ENCODE assay signal across 24 cellular contexts in genomic region chr5:125256296-125256695, GRCh38.
DNase-seq lines count a peak whose midpoint lies in the region; ATAC-seq, FAIRE-seq and TF ChIP-seq lines count a peak whose summit lies in the region.
"Had no signal": no experiment of that assay in that cellular context is flagged by ENCODE, and none has a peak within 500 bp of the region (broad histone marks: within the 10 kb centered on the region; RNA-seq: fewer than 3 reads in every experiment).

No MANE protein-coding gene starts in this region.

- no peak overlapping the region for H3K4me3 Mint-ChIP-seq in GM23338
- H3K4me3 Mint-ChIP-seq: B cell, HFFc6 had no signal

- no peak for FAIRE-seq in A549 (lab: Jason Lieb, UNC)
- FAIRE-seq: GM12892, HTR-8/SVneo had no signal

- DNase-seq in A549 (ENCODE audit: low read depth in 1 of 2, low spot score in 1 of 2) (no peak), GM23338 (ENCODE audit: low spot score) (no peak), Panc1 (ENCODE audit: low read depth, low spot score) (no peak), posterior vena cava (ENCODE audit: low spot score) (no peak), OCI-M2 (lab: John Stamatoyannopoulos, UW; ENCODE audit: unreplicated experiment) (no peak), 8988T (no peak)
- DNase-seq: Calu3, DMS79 treated with DMSO at 0.1 percent for 48 hours, HFFc6, KBM-7, MG63, NCI-H1105 treated with DMSO at 0.1 percent for 48 hours, NCI-H146, NCI-H1930, NCI-H446 treated with DMSO at 0.1 percent for 48 hours, NCI-H526, SJCRH30 had no signal

- ATAC-seq in A549 (no peak), GM23338 (no peak), Panc1 (no peak), GM18517 (IDR thresholded peaks at IDR 0.05; ENCODE audit: unreplicated experiment) (no peak)

- CTCF ChIA-PET in A549 (lab: Yijun Ruan, JAX), result no interaction called here
- CTCF ChIA-PET in Panc1 (lab: Charles Lee), result no interaction called here

- BruUV-seq in Panc1 (replicated peaks; lab: Mats Ljungman, UMichigan), result no TSS peak

- no peak overlapping the region for H3K4me3 ChIP-seq in A549
- H3K4me3 ChIP-seq in GM23338, result no peak overlapping the region
- no peak overlapping the region for H3K4me3 ChIP-seq in Panc1 (ENCODE audit: low read depth in 2 of 2, low read length in 2 of 2)
- no peak overlapping the region for H3K4me3 ChIP-seq in neural cell (ENCODE audit: low read length)
- H3K4me3 ChIP-seq: HAP-1, MG63, SJCRH30 had no signal

- H3K79me2 ChIP-seq in GM23338 (replicated peaks; ENCODE audit: insufficient read depth), result no peaks in the 10 kb centered on the region
- no peaks in the 10 kb centered on the region for H3K79me2 ChIP-seq in neural cell (replicated peaks; ENCODE audit: insufficient read depth, low read length)

- H3K9me2 ChIP-seq in GM23338 (ENCODE audit: insufficient read depth) (no peaks in the 10 kb centered on the region), neural cell (ENCODE audit: insufficient read depth, low read length) (no peaks in the 10 kb centered on the region)

- intact Hi-C loops in Panc1 (cut with micrococcal nuclease; ENCODE audit: unreplicated experiment), result no loop called here
- intact Hi-C loops in posterior vena cava (cut with DNase I), result no loop called here

- H3K4me1 ChIP-seq in A549, result no peaks in the 10 kb centered on the region
- peaks cover 14% of the 10 kb centered on the region for H3K4me1 ChIP-seq in GM23338 (ENCODE audit: insufficient read depth)
- H3K4me1 ChIP-seq in Panc1 (ENCODE audit: control insufficient read depth, insufficient read depth, low read length), result peaks cover 4% of the 10 kb centered on the region; the same call in 1 of the 2 replicates
- H3K4me1 ChIP-seq: HAP-1 had no signal

- H3K27ac ChIP-seq in A549 (no peak overlapping the region), GM23338 (ENCODE audit: low read depth) (no peak overlapping the region), Panc1 (ENCODE audit: low read length) (peak overlapping the region; percentile 71; the same call in 1 of the 2 replicates), neural cell (ENCODE audit: low read length) (peak overlapping the region; percentile 83)
- H3K27ac ChIP-seq: C4-2B, SJCRH30 had no signal

- TF ChIP-seq POLR2A in A549 (IDR thresholded peaks at IDR 0.05; ENCODE audit: low read length), result no peak

- H4K20me1 ChIP-seq in GM23338 (replicated peaks; ENCODE audit: insufficient read depth) (no peaks in the 10 kb centered on the region), neural cell (ENCODE audit: insufficient read depth) (no peaks in the 10 kb centered on the region)

- peaks cover 46% of the 10 kb centered on the region for H3K36me3 Mint-ChIP-seq in GM23338 (ENCODE audit: low read depth)

- H3F3A ChIP-seq in GM23338 (replicated peaks; ENCODE audit: low read depth) (no peaks in the 10 kb centered on the region), neural cell (ENCODE audit: insufficient read depth, low read length, poor library complexity, severe bottlenecking) (no peaks in the 10 kb centered on the region)

- TF ChIP-seq EP300 in A549 (IDR thresholded peaks at IDR 0.05) (no peak), neural cell (conservative IDR thresholded peaks at IDR 0.05; ENCODE audit: poor library complexity, severe bottlenecking) (no peak)

- no peaks in the 10 kb centered on the region for H3K27me3 Mint-ChIP-seq in GM23338 (ENCODE audit: insufficient read depth, low read depth, poor library complexity)
- H3K27me3 Mint-ChIP-seq: B cell had no signal

- peak overlapping the region; percentile 51 for H3K9ac ChIP-seq in neural cell (ENCODE audit: low read length)

- H3K27me3 ChIP-seq in GM23338 (ENCODE audit: insufficient read depth), result no peaks in the 10 kb centered on the region
- H3K27me3 ChIP-seq in Panc1 (ENCODE audit: control insufficient read depth, insufficient read depth, low read length), result no peaks in the 10 kb centered on the region
- H3K27me3 ChIP-seq in neural cell (ENCODE audit: insufficient read depth, low read depth, low read length), result no peaks in the 10 kb centered on the region
- H3K27me3 ChIP-seq: MG63, SJCRH30 had no signal

- no peak overlapping the region for H3K27ac Mint-ChIP-seq in GM23338
- H3K27ac Mint-ChIP-seq: B cell, HFFc6 had no signal

- H3K36me3 ChIP-seq in GM23338 (ENCODE audit: insufficient read depth) (peaks cover 7% of the 10 kb centered on the region), Panc1 (ENCODE audit: control insufficient read depth, insufficient read depth, low read length) (no peaks in the 10 kb centered on the region), neural cell (ENCODE audit: insufficient read depth, low read length) (no peaks in the 10 kb centered on the region)
- H3K36me3 ChIP-seq: HAP-1, MG63, SJCRH30 had no signal

- TF ChIP-seq RAD21 in A549 (conservative IDR thresholded peaks at IDR 0.05 in 1 of 2, IDR thresholded peaks at IDR 0.05 in 1 of 2) (no peak), neural cell (conservative IDR thresholded peaks at IDR 0.05) (no peak)

- WGBS in A549 (ENCODE audit: missing lambda C conversion rate), result 36% methylated on average over 3 of the region's 3 CpGs

- POLR2A ChIA-PET in A549 (lab: Yijun Ruan, JAX), result no interaction called here
- POLR2A ChIA-PET in Panc1 (lab: Charles Lee), result no interaction called here

- H3K4me1 Mint-ChIP-seq in GM23338, result peaks cover 16% of the 10 kb centered on the region

- H3K9me3 Mint-ChIP-seq in GM23338, result peaks cover 43% of the 10 kb centered on the region

- TF ChIP-seq CTCF in A549 (IDR thresholded peaks at IDR 0.05), result no peak
- no peak for TF ChIP-seq CTCF in GM23338 (conservative IDR thresholded peaks at IDR 0.05; ENCODE audit: low read depth in 2 of 2)
- TF ChIP-seq CTCF in Panc1 (IDR thresholded peaks at IDR 0.05), result no peak
- TF ChIP-seq CTCF in neural cell (IDR thresholded peaks at IDR 0.05; ENCODE audit: poor library complexity, severe bottlenecking), result no peak

- peaks cover 9% of the 10 kb centered on the region; the same call in 1 of the 3 replicates for H3K9me3 ChIP-seq in A549
- H3K9me3 ChIP-seq in Panc1 (ENCODE audit: control insufficient read depth, insufficient read depth, low read depth, low read length), result peaks cover 10% of the 10 kb centered on the region; the same call in 1 of the 2 replicates
- H3K9me3 ChIP-seq in neural cell (ENCODE audit: low read length), result no peaks in the 10 kb centered on the region

- H3K4me2 ChIP-seq in A549 (no peak overlapping the region), GM23338 (no peak overlapping the region), neural cell (ENCODE audit: low read length) (no peak overlapping the region)

- in situ Hi-C loops in Panc1 (cut with HindIII; ENCODE audit: low pct_unique_long_range_greater_than_20kb, low sequenced_read_pairs), result no loop called here

- peak overlapping the region; percentile 29; the same call in 1 of the 2 replicates for H2AFZ ChIP-seq in GM23338
- no peak overlapping the region for H2AFZ ChIP-seq in neural cell (ENCODE audit: low read depth, low read length)

TF ChIP-seq in A549, 52 proteins besides CTCF, POLR2A, EP300 and RAD21:
- TF ChIP-seq MAFK (IDR thresholded peaks at IDR 0.05; ENCODE audit: partially characterized antibody) (peak; percentile 53), FOSL2 (IDR thresholded peaks at IDR 0.05) (no peak), FOSL2 (CRISPR knock-in tag; IDR thresholded peaks at IDR 0.05) (no peak), FOXS1 (CRISPR knock-in tag; IDR thresholded peaks at IDR 0.05) (no peak)

TF ChIP-seq in neural cell, 6 proteins besides CTCF, POLR2A, EP300 and RAD21:
- no peak for TF ChIP-seq TAF1 (IDR thresholded peaks at IDR 0.05; ENCODE audit: low read depth)
- TF ChIP-seq MXI1 (conservative IDR thresholded peaks at IDR 0.05; ENCODE audit: poor library complexity, severe bottlenecking), result no peak
- no peak for TF ChIP-seq SMC3 (conservative IDR thresholded peaks at IDR 0.05; ENCODE audit: poor library complexity)
- no peak for TF ChIP-seq EZH2 (IDR thresholded peaks at IDR 0.05; ENCODE audit: borderline replicate concordance, insufficient read depth, low read length, poor library complexity, severe bottlenecking)
- no peak for TF ChIP-seq POLR2AphosphoS5 (IDR thresholded peaks at IDR 0.05)

Comparison
In these comparisons a context has a peak if more than half of its experiments do, and no peak if none do; other contexts are left out.
1. H3K27ac ChIP-seq: peak in Panc1 (single experiment) and neural cell (single experiment); none in A549 (0 of 2) and GM23338 (single experiment).